ENCODE assay signal across 20 cellular contexts in genomic region chr21:45988366-45989347, GRCh38. TPM values are rescaled to one million over a fixed set of nuclear protein-coding genes. Genes with fewer than 3 reads are reported as not detected.
A peak's percentile ranks its signal among the peaks of the same experiment; 100 is the strongest.
DNase-seq lines count a peak whose midpoint lies in the region; ATAC-seq, FAIRE-seq and TF ChIP-seq lines count a peak whose summit lies in the region.
"Had no signal": no experiment of that assay in that cellular context is flagged by ENCODE, and none has a peak within 500 bp of the region (broad histone marks: within the 10 kb centered on the region; RNA-seq: fewer than 3 reads in every experiment).

No MANE protein-coding gene starts in this region.

- no peak for FAIRE-seq in H54 (lab: Jason Lieb, UNC)
- FAIRE-seq: GM12878 had no signal

- H3K27me3 ChIP-seq in H7 (ENCODE audit: control insufficient read depth, insufficient read depth, low read length) (no peaks in the 10 kb centered on the region), esophagus squamous epithelium (no peaks in the 10 kb centered on the region), spleen (replicated peaks in 1 of 7) (peaks cover 0 to 4% (median 0%) of the 10 kb centered on the region in 7 donors)

- no peak for ATAC-seq in GM21367 (IDR thresholded peaks at IDR 0.05; ENCODE audit: unreplicated experiment)
- ATAC-seq: GM12878, sciatic nerve had no signal

- H3K36me3 ChIP-seq in H7 (replicated peaks; ENCODE audit: control insufficient read depth, insufficient read depth, low read length) (peaks cover 7% of the 10 kb centered on the region), esophagus squamous epithelium (peaks cover 0 to 49% (median 12%) of the 10 kb centered on the region in 3 donors), spleen (peaks cover 0 to 82% (median 7%) of the 10 kb centered on the region in 6 donors)

- H3K4me1 ChIP-seq in esophagus squamous epithelium = peaks cover 0 to 60% (median 17%) of the 10 kb centered on the region in 3 donors
- H3K4me1 ChIP-seq in spleen = peaks cover 0 to 9% (median 0%) of the 10 kb centered on the region in 6 donors

- H3K4me3 ChIP-seq in H7 (ENCODE audit: insufficient read depth, low read depth, low read length) = no peak overlapping the region
- no peak overlapping the region for H3K4me3 ChIP-seq in esophagus squamous epithelium
- H3K4me3 ChIP-seq in spleen = no peak overlapping the region
- H3K4me3 ChIP-seq: GM12878 had no signal

- 65 to 81% methylated on average over 18 to 28 of the region's 36 CpGs for WGBS in esophagus squamous epithelium, 2 donors
- 71 to 85% (median 82%) methylated on average over 29 to 36 of the region's 36 CpGs for WGBS in spleen, 5 donors

- H3K27ac ChIP-seq in esophagus squamous epithelium (peak overlapping the region in 3 of 4 donors; percentile 49 to 79 (median 58)), spleen (no peak overlapping the region)
- H3K27ac ChIP-seq: C4-2B, epithelial cell of prostate, VCaP had no signal

- TF ChIP-seq POLR2A in esophagus squamous epithelium (IDR thresholded peaks at IDR 0.05) = no peak
- no peak for TF ChIP-seq POLR2A in spleen (IDR thresholded peaks at IDR 0.05)
- no peak for TF ChIP-seq POLR2A in H54 (IDR thresholded peaks at IDR 0.05; ENCODE audit: low read depth, low read length)

- peak; percentile 1 for DNase-seq in activated CD4-positive, alpha-beta T cell treated with anti-CD3 and anti-CD28 coated beads for 48 hours
- DNase-seq in activated CD4-positive, alpha-beta T cell treated with anti-CD3 and anti-CD28 coated beads for 1 hour = no peak
- DNase-seq in H7 (peak; percentile 45), esophagus squamous epithelium (lab: John Stamatoyannopoulos, UW) (no peak), spleen (peak; percentile 56), NCI-H345 treated with DMSO at 0.1 percent for 48 hours (lab: John Stamatoyannopoulos, UW; ENCODE audit: unreplicated experiment) (no peak), H54 (ENCODE audit: insufficient read length, low spot score) (no peak)
- DNase-seq: GDM1; NCI-H1930; NCI-H510A treated with DMSO at 0.1 percent for 48 hours; SHP77; stimulated activated CD4-positive, alpha-beta T cell treated with anti-CD3 and anti-CD28 coated beads, Interleukin-2, amount 100 ng/mL, for 48 hours; substantia nigra had no signal

- H3K9me3 ChIP-seq in esophagus squamous epithelium (no peaks in the 10 kb centered on the region), spleen (no peaks in the 10 kb centered on the region)

- intact Hi-C loops in esophagus squamous epithelium (cut with DNase I) (no loop called here), spleen (cut with DNase I; ENCODE audit: low total_unique reads) (no loop called here)

- TF ChIP-seq CTCF in esophagus squamous epithelium (IDR thresholded peaks at IDR 0.05) = no peak
- TF ChIP-seq CTCF in spleen (IDR thresholded peaks at IDR 0.05 in 8 of 11, conservative IDR thresholded peaks at IDR 0.05 in 3 of 11) = no peak

RNA-seq across cellular contexts. Expression of gene COL6A1, which starts 7.1 kb away (rescaled TPM):
- total RNA-seq in H7 (2014; rRNA removed; shearing (Covaris generic)) = 243 and 283 TPM in 2 replicates
- total RNA-seq in esophagus squamous epithelium = 100 to 1,000 TPM in 1 of 4 donors, 10 to 100 TPM in 3; 25.0 to 242 (median 54.9) TPM
- total RNA-seq in spleen = 100 to 1,000 TPM in 6 of 7 donors, 10 to 100 TPM in 1; 76.5 to 190 (median 139) TPM
- 100 to 1,000 TPM in 2 of 3 donors, 10 to 100 TPM in 1; 85.7 to 152 (median 119) TPM for polyA plus RNA-seq in spleen
- polyA plus RNA-seq: IgD-negative memory B cell had no signal

Comparison
In these comparisons a context has a peak if more than half of its experiments do, and no peak if none do; other contexts are left out.
1. DNase-seq: peak in activated CD4-positive, alpha-beta T cell treated with anti-CD3 and anti-CD28 coated beads for 48 hours (single experiment), H7 (single experiment) and spleen (single experiment); none in activated CD4-positive, alpha-beta T cell treated with anti-CD3 and anti-CD28 coated beads for 1 hour (single experiment), esophagus squamous epithelium (single experiment), NCI-H345 treated with DMSO at 0.1 percent for 48 hours (single experiment) and H54 (single experiment).
2. H3K27ac ChIP-seq: peak in esophagus squamous epithelium (3 of 4); none in spleen (0 of 8).